ENCODE assay signal across 1 cellular context in the genomic region with DNA sequence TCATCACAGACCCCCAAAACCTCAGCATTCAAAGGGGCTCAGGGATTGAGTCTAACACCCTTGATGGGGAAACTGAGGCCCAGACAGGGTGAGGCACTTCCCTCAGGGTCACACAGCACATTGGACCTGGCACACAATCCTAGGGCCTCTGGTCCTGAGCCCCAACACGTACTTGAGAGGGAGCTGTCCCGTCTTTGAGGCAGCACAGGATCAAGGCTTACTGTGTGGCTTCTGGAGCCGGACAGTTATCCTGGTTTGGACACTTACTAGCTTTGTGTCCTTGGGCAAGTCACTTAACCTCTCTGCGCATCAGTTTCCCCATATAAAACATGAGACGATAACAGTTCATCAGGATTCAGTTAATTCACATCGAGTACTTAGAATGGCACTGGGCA.
A peak's percentile ranks its signal among the peaks of the same experiment; 100 is the strongest.
TF ChIP-seq lines count a peak whose summit lies in the region.

No MANE protein-coding gene starts in this region.

TF ChIP-seq in HepG2, 621 proteins besides CTCF, POLR2A, EP300 and RAD21:
- TF ChIP-seq BRCA1 (CRISPR knock-in tag; IDR thresholded peaks at IDR 0.05) (no peak), ZNF768 (CRISPR knock-in tag; IDR thresholded peaks at IDR 0.05) (peak; percentile 59), ZNF350 (CRISPR knock-in tag; IDR thresholded peaks at IDR 0.05; ENCODE audit: borderline replicate concordance, low read depth) (no peak)
